Comparison of ENCODE assay signal across 11 cellular contexts in the genomic region with DNA sequence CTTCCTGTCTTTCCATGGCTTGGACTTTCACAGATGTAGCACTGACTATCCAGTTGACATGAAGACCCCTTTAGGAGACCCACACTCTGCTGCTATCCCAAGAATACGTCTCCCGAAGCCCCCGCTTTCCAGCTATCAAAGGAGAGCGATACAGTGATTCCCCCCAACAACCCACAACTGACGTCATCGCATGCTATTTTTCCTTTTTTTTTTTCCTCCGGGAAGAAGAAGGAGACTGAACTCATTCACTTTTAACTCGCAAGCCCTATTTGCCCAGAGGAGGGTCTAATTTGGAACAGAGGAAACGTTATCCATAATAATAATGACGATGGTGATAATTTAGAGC. TPM values are rescaled to one million over a fixed set of nuclear protein-coding genes. Genes with fewer than 3 reads are reported as not detected.
DNase-seq lines count a peak whose midpoint lies in the region; TF ChIP-seq lines count a peak whose summit lies in the region.
"Had no signal": no experiment of that assay in that cellular context is flagged by ENCODE, and none has a peak within 500 bp of the region (broad histone marks: within the 10 kb centered on the region; RNA-seq: fewer than 3 reads in every experiment).

No MANE protein-coding gene starts in this region.

- TF ChIP-seq CTCF in A673 (conservative IDR thresholded peaks at IDR 0.05; ENCODE audit: low read depth, low read length) = no peak
- no peak for TF ChIP-seq CTCF in esophagus squamous epithelium (IDR thresholded peaks at IDR 0.05)
- TF ChIP-seq CTCF in nephron progenitor cell (IDR thresholded peaks at IDR 0.05) = no peak

- H3K27me3 ChIP-seq in A673 (replicated peaks; ENCODE audit: insufficient read depth, low read depth, low read length, poor library complexity) (no peaks in the 10 kb centered on the region), esophagus squamous epithelium (peaks cover 0 to 92% (median 0%) of the 10 kb centered on the region in 4 donors)
- H3K27me3 ChIP-seq in CD8-positive, alpha-beta memory T cell (ENCODE audit: insufficient read depth, low read length, poor library complexity, severe bottlenecking) = peaks cover 4% of the 10 kb centered on the region

- 3 to 4% methylated on average over 10 of the region's 10 CpGs for WGBS in esophagus squamous epithelium, 2 donors

- H3K4me1 ChIP-seq in A673 (ENCODE audit: insufficient read depth, low read length, poor library complexity, severe bottlenecking) = peaks cover 39% of the 10 kb centered on the region
- H3K4me1 ChIP-seq in esophagus squamous epithelium = peaks cover 6 to 57% (median 8%) of the 10 kb centered on the region in 3 donors
- no peaks in the 10 kb centered on the region for H3K4me1 ChIP-seq in CD8-positive, alpha-beta memory T cell (ENCODE audit: insufficient read depth, low read length)

- TSS peak; percentile 37 for BruUV-seq in A673 (replicated peaks; lab: Mats Ljungman, UMichigan)

- H3K9me3 Mint-ChIP-seq in nephron progenitor cell = no peaks in the 10 kb centered on the region
- H3K9me3 Mint-ChIP-seq in activated CD4-positive, alpha-beta T cell treated with anti-CD3 and anti-CD28 coated beads, Interleukin-2, amount 10 ng/mL, durations not matched to agents 24 days and 14 days = no peaks in the 10 kb centered on the region
- H3K9me3 Mint-ChIP-seq in CD8-positive, alpha-beta memory T cell = peaks cover 0 to 8% (median 5%) of the 10 kb centered on the region in 5 donors

- no peaks in the 10 kb centered on the region for H3K36me3 Mint-ChIP-seq in nephron progenitor cell (ENCODE audit: low read depth)
- H3K36me3 Mint-ChIP-seq in activated CD4-positive, alpha-beta T cell treated with anti-CD3 and anti-CD28 coated beads, Interleukin-2, amount 10 ng/mL, durations not matched to agents 24 days and 14 days (ENCODE audit: low read depth) = peaks cover 2% of the 10 kb centered on the region
- no peaks in the 10 kb centered on the region for H3K36me3 Mint-ChIP-seq in CD8-positive, alpha-beta memory T cell

- no peak for TF ChIP-seq POLR2A in esophagus squamous epithelium (IDR thresholded peaks at IDR 0.05)

- no peak overlapping the region for H3K27ac Mint-ChIP-seq in nephron progenitor cell
- no peak overlapping the region for H3K27ac Mint-ChIP-seq in activated CD4-positive, alpha-beta T cell treated with anti-CD3 and anti-CD28 coated beads, Interleukin-2, amount 10 ng/mL, durations not matched to agents 24 days and 14 days
- no peak overlapping the region for H3K27ac Mint-ChIP-seq in CD8-positive, alpha-beta memory T cell

- DNase-seq in A673 (ENCODE audit: low spot score) (peak; percentile 65), NCI-H2171 (lab: John Stamatoyannopoulos, UW) (peak; percentile 23), esophagus squamous epithelium (lab: John Stamatoyannopoulos, UW) (no peak), nephron progenitor cell (no peak), LoVo (ENCODE audit: low spot score) (no peak), ureter (ENCODE audit: low spot score) (no peak)
- DNase-seq in activated CD4-positive, alpha-beta T cell treated with anti-CD3 and anti-CD28 coated beads, Interleukin-2, amount 10 ng/mL, durations not matched to agents 24 days and 14 days = no peak
- DNase-seq in CD8-positive, alpha-beta memory T cell = no peak
- DNase-seq: RPMI8226; stimulated activated CD4-positive, alpha-beta T cell treated with anti-CD3 and anti-CD28 coated beads, Interleukin-2, amount 100 ng/mL, for 24 hours had no signal

- intact Hi-C loops in A673 (cut with micrococcal nuclease; ENCODE audit: unreplicated experiment) (loop anchor here (5.0 to 10.0 kb wide), 3 partner anchors 77 to 463 kb away; no protein-coding TSS in a partner anchor), esophagus squamous epithelium (cut with DNase I) (loop anchor here (10.0 kb wide), 1 partner anchor 419 kb away; no protein-coding TSS in a partner anchor)
- intact Hi-C loops in activated CD4-positive, alpha-beta T cell treated with anti-CD3 and anti-CD28 coated beads, Interleukin-2, amount 10 ng/mL, durations not matched to agents 24 days and 14 days (cut with micrococcal nuclease) = loop anchor here (10.0 kb wide), 2 partner anchors 419 to 509 kb away; no protein-coding TSS in a partner anchor

- H3K27ac ChIP-seq in A673 (ENCODE audit: low read depth, low read length, poor library complexity, severe bottlenecking) (peak overlapping the region; percentile 92), esophagus squamous epithelium (peak overlapping the region; percentile 77 to 86 (median 81))
- no peak overlapping the region for H3K27ac ChIP-seq in CD8-positive, alpha-beta memory T cell (ENCODE audit: low read depth, low read length)
- H3K27ac ChIP-seq: epithelial cell of prostate had no signal

- POLR2A ChIA-PET in A673 (lab: Charles Lee; ENCODE audit: low non-redundant PET) = interaction anchor here (0.6 to 0.7 kb wide), 3 partner anchors 35 to 562 kb away, joined by 4 to 6 read pairs (median 5); no protein-coding TSS in a partner anchor
- POLR2A ChIA-PET in CD8-positive, alpha-beta memory T cell (lab: Charles Lee) = no interaction called here

- H3K36me3 ChIP-seq in A673 (ENCODE audit: insufficient read depth, low read length, poor library complexity, severe bottlenecking) (peaks cover 21% of the 10 kb centered on the region), esophagus squamous epithelium (no peaks in the 10 kb centered on the region)
- no peaks in the 10 kb centered on the region for H3K36me3 ChIP-seq in CD8-positive, alpha-beta memory T cell (ENCODE audit: insufficient read depth, low read length)

- H3K4me3 ChIP-seq in A673 (ENCODE audit: low read depth, low read length, poor library complexity, severe bottlenecking) (peak overlapping the region; percentile 81), esophagus squamous epithelium (peak overlapping the region; percentile 44 to 83 (median 54))
- no peak overlapping the region for H3K4me3 ChIP-seq in CD8-positive, alpha-beta memory T cell (ENCODE audit: low read length)

- peaks cover 47% of the 10 kb centered on the region for H3K27me3 Mint-ChIP-seq in nephron progenitor cell (ENCODE audit: low read depth, poor library complexity)
- peaks cover 74% of the 10 kb centered on the region for H3K27me3 Mint-ChIP-seq in activated CD4-positive, alpha-beta T cell treated with anti-CD3 and anti-CD28 coated beads, Interleukin-2, amount 10 ng/mL, durations not matched to agents 24 days and 14 days
- H3K27me3 Mint-ChIP-seq in CD8-positive, alpha-beta memory T cell = peaks cover 43 to 79% of the 10 kb centered on the region in 2 donors

- peak overlapping the region; percentile 85 for H3K4me3 Mint-ChIP-seq in nephron progenitor cell
- H3K4me3 Mint-ChIP-seq in activated CD4-positive, alpha-beta T cell treated with anti-CD3 and anti-CD28 coated beads, Interleukin-2, amount 10 ng/mL, durations not matched to agents 24 days and 14 days = no peak overlapping the region
- peak overlapping the region in 1 of 7 donors; percentile 14 for H3K4me3 Mint-ChIP-seq in CD8-positive, alpha-beta memory T cell

- peaks cover 61% of the 10 kb centered on the region for H3K4me1 Mint-ChIP-seq in nephron progenitor cell
- H3K4me1 Mint-ChIP-seq in activated CD4-positive, alpha-beta T cell treated with anti-CD3 and anti-CD28 coated beads, Interleukin-2, amount 10 ng/mL, durations not matched to agents 24 days and 14 days = peaks cover 7% of the 10 kb centered on the region
- H3K4me1 Mint-ChIP-seq in CD8-positive, alpha-beta memory T cell = peaks cover 0 to 18% (median 2%) of the 10 kb centered on the region in 3 donors

- no peaks in the 10 kb centered on the region for H3K9me3 ChIP-seq in A673 (ENCODE audit: low read depth, low read length, poor library complexity, severe bottlenecking)
- H3K9me3 ChIP-seq in esophagus squamous epithelium = no peaks in the 10 kb centered on the region
- no peaks in the 10 kb centered on the region for H3K9me3 ChIP-seq in CD8-positive, alpha-beta memory T cell (ENCODE audit: low read length)

- CTCF ChIA-PET in A673 (lab: Charles Lee) = interaction anchor here (1.0 kb wide), 1 partner anchor 564 kb away, joined by 3 read pairs; no protein-coding TSS in a partner anchor
- CTCF ChIA-PET in CD8-positive, alpha-beta memory T cell (lab: Charles Lee) = no interaction called here

RNA-seq across cellular contexts. Expression of gene PAPPA, which starts 2.1 kb away (rescaled TPM):
- total RNA-seq in A673 (2021) (44.0 and 47.4 TPM in 2 replicates), esophagus squamous epithelium (10 to 100 TPM in 2 of 4 donors, 1 to 10 TPM in 2; 8.3 to 13.7 (median 11.4) TPM), ureter (4.9 TPM)
- not detected in 2 replicates for total RNA-seq in activated CD4-positive, alpha-beta T cell treated with anti-CD3 and anti-CD28 coated beads, Interleukin-2, amount 10 ng/mL, durations not matched to agents 24 days and 14 days
- not detected for total RNA-seq in CD8-positive, alpha-beta memory T cell
- not detected for polyA plus RNA-seq in CD8-positive, alpha-beta memory T cell

Comparison
In these comparisons a context has a peak if more than half of its experiments do, and no peak if none do; other contexts are left out.
1. DNase-seq: peak in A673 (single experiment) and NCI-H2171 (single experiment); none in esophagus squamous epithelium (single experiment), nephron progenitor cell (single experiment), LoVo (single experiment), activated CD4-positive, alpha-beta T cell treated with anti-CD3 and anti-CD28 coated beads, Interleukin-2, amount 10 ng/mL, durations not matched to agents 24 days and 14 days (single experiment), CD8-positive, alpha-beta memory T cell (0 of 5) and ureter (single experiment).